In the genomic region with DNA sequence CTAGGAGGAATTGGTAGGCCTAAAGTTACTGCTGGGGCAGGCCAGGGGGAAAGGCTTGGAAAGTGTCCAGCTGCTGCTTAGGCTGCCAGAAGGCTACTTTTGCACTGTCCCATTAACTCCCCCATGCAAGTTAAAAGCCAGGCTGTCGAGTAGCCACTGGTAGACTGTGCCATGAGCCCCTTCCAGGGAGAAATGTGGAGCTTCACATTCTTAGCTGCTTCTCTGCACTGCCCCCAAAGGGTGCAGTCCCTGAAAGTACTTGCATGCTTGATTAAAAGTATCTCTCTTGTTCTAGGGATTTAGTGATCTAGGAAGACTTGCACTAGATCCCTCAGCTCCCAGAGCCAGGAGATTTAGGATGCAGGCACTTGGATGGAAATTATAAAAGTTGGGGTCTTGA, we compare ENCODE assay signal across 31 cellular contexts.
"Had no signal": no experiment of that assay in that cellular context is flagged by ENCODE, and none has a peak within 500 bp of the region (broad histone marks: within the 10 kb centered on the region; RNA-seq: fewer than 3 reads in every experiment).

No MANE protein-coding gene starts in this region.

- DNase-seq: activated B cell treated with CpG ODN at 0.5 μM for 24 hours; activated CD4-positive, alpha-beta memory T cell treated with anti-CD3 and anti-CD28 coated beads, Interleukin-2, amount 10 ng/mL, durations not matched to agents 7 days and 5 days; activated CD4-positive, alpha-beta T cell treated with anti-CD3 and anti-CD28 coated beads for 4 hours; activated CD4-positive, alpha-beta T cell treated with anti-CD3 and anti-CD28 coated beads, Interleukin-2, amount 50 U/mL, for 1 hour; activated CD4-positive, CD25-positive, alpha-beta regulatory T cell treated with anti-CD3 and anti-CD28 coated beads, Interleukin-2, amount 50 U/mL, for 72 hours; activated CD8-positive, alpha-beta memory T cell treated with anti-CD3 and anti-CD28 coated beads for 24 hours; activated CD8-positive, alpha-beta memory T cell treated with anti-CD3 and anti-CD28 coated beads, Interleukin-2, amount 10 ng/mL, durations not matched to agents 7 days and 5 days; activated CD8-positive, alpha-beta memory T cell treated with anti-CD3 and anti-CD28 coated beads, Interleukin-2, amount 50 U/mL, for 48 hours; activated effector memory CD4-positive, alpha-beta T cell treated with Interleukin-2 at 50 U/mL for 16 hours; activated naive CD4-positive, alpha-beta T cell treated with anti-CD3 and anti-CD28 coated beads, Interleukin-2, amount 10 ng/mL, durations not matched to agents 7 days and 5 days; activated naive CD8-positive, alpha-beta T cell treated with anti-CD3 and anti-CD28 coated beads, Interleukin-2, amount 50 U/mL, for 24 hours; activated T-cell treated with anti-CD3 and anti-CD28 coated beads, Interleukin-2, amount 50 U/mL, for 48 hours; anterior cingulate cortex; caudate nucleus; cerebellar nuclear complex; Karpas-422; MG63; NCI-H1048; NCI-H1105 treated with DMSO at 0.1 percent for 48 hours; NCI-H1436; NCI-H1694; NCI-H2029; NCI-H345; NCI-H524 treated with DMSO at 0.1 percent for 48 hours; PC-3; Peyer's patch; RPMI8226; SIG-M5 had no signal

- ATAC-seq: activated CD8-positive, alpha-beta memory T cell treated with anti-CD3 and anti-CD28 coated beads, Interleukin-2, amount 10 ng/mL, durations not matched to agents 7 days and 5 days; activated naive CD8-positive, alpha-beta T cell treated with anti-CD3 and anti-CD28 coated beads, Interleukin-2, amount 50 U/mL, for 24 hours; PC-3; Right ventricle myocardium inferior had no signal

- H3K27me3 ChIP-seq: MG63, Peyer's patch had no signal

- H3K4me3 ChIP-seq: MG63, Peyer's patch had no signal

- H3K27ac ChIP-seq: Peyer's patch had no signal

- H3K4me1 ChIP-seq: Peyer's patch had no signal

- H3K4me1 Mint-ChIP-seq: activated B cell treated with CpG ODN at 0.5 μM for 24 hours; activated CD8-positive, alpha-beta memory T cell treated with anti-CD3 and anti-CD28 coated beads, Interleukin-2, amount 10 ng/mL, durations not matched to agents 7 days and 5 days; activated naive CD4-positive, alpha-beta T cell treated with anti-CD3 and anti-CD28 coated beads, Interleukin-2, amount 10 ng/mL, durations not matched to agents 7 days and 5 days; activated naive CD8-positive, alpha-beta T cell treated with anti-CD3 and anti-CD28 coated beads, Interleukin-2, amount 50 U/mL, for 24 hours; brain had no signal

- H3K27me3 Mint-ChIP-seq: activated B cell treated with CpG ODN at 0.5 μM for 24 hours; activated CD4-positive, alpha-beta memory T cell treated with anti-CD3 and anti-CD28 coated beads, Interleukin-2, amount 10 ng/mL, durations not matched to agents 7 days and 5 days; activated CD8-positive, alpha-beta memory T cell treated with anti-CD3 and anti-CD28 coated beads, Interleukin-2, amount 10 ng/mL, durations not matched to agents 7 days and 5 days; activated naive CD4-positive, alpha-beta T cell treated with anti-CD3 and anti-CD28 coated beads, Interleukin-2, amount 10 ng/mL, durations not matched to agents 7 days and 5 days; activated naive CD8-positive, alpha-beta T cell; activated naive CD8-positive, alpha-beta T cell treated with anti-CD3 and anti-CD28 coated beads, Interleukin-2, amount 50 U/mL, for 24 hours; brain had no signal

- H3K4me3 Mint-ChIP-seq: activated B cell treated with CpG ODN at 0.5 μM for 24 hours; activated CD4-positive, alpha-beta memory T cell treated with anti-CD3 and anti-CD28 coated beads, Interleukin-2, amount 10 ng/mL, durations not matched to agents 7 days and 5 days; activated CD8-positive, alpha-beta memory T cell treated with anti-CD3 and anti-CD28 coated beads, Interleukin-2, amount 10 ng/mL, durations not matched to agents 7 days and 5 days; activated naive CD4-positive, alpha-beta T cell treated with anti-CD3 and anti-CD28 coated beads, Interleukin-2, amount 10 ng/mL, durations not matched to agents 7 days and 5 days; activated naive CD8-positive, alpha-beta T cell; activated naive CD8-positive, alpha-beta T cell treated with anti-CD3 and anti-CD28 coated beads, Interleukin-2, amount 50 U/mL, for 24 hours; brain had no signal

- H3K27ac Mint-ChIP-seq: activated B cell treated with CpG ODN at 0.5 μM for 24 hours; activated CD4-positive, alpha-beta memory T cell treated with anti-CD3 and anti-CD28 coated beads, Interleukin-2, amount 10 ng/mL, durations not matched to agents 7 days and 5 days; activated CD8-positive, alpha-beta memory T cell treated with anti-CD3 and anti-CD28 coated beads, Interleukin-2, amount 10 ng/mL, durations not matched to agents 7 days and 5 days; activated naive CD4-positive, alpha-beta T cell treated with anti-CD3 and anti-CD28 coated beads, Interleukin-2, amount 10 ng/mL, durations not matched to agents 7 days and 5 days; activated naive CD8-positive, alpha-beta T cell; activated naive CD8-positive, alpha-beta T cell treated with anti-CD3 and anti-CD28 coated beads, Interleukin-2, amount 50 U/mL, for 24 hours; brain had no signal
